ENCODE assay signal across 17 cellular contexts in genomic region chr4:138659041-138659565, GRCh38.
DNase-seq lines count a peak whose midpoint lies in the region; ATAC-seq and TF ChIP-seq lines count a peak whose summit lies in the region.
"Had no signal": no experiment of that assay in that cellular context is flagged by ENCODE, and none has a peak within 500 bp of the region (broad histone marks: within the 10 kb centered on the region; RNA-seq: fewer than 3 reads in every experiment).

No MANE protein-coding gene starts in this region.

- H3K27ac Mint-ChIP-seq in H9: peak overlapping the region; percentile 78 to 95 (median 95)
- H3K27ac Mint-ChIP-seq in activated CD4-positive, alpha-beta memory T cell treated with anti-CD3 and anti-CD28 coated beads, Interleukin-2, amount 10 ng/mL, durations not matched to agents 7 days and 5 days: no peak overlapping the region

- H3K27me3 ChIP-seq in H9 (ENCODE audit: insufficient read depth, low read length): no peaks in the 10 kb centered on the region
- H3K27me3 ChIP-seq in ectodermal cell (ENCODE audit: control insufficient read depth, insufficient read depth, low read length, poor library complexity, severe bottlenecking): no peaks in the 10 kb centered on the region

- no peak overlapping the region for H4K91ac ChIP-seq in H9 (ENCODE audit: insufficient read length, low read depth, low read length)

- POLR2A ChIA-PET in GM10248 (lab: Yijun Ruan, JAX): no interaction called here
- POLR2A ChIA-PET in activated CD4-positive, alpha-beta memory T cell treated with anti-CD3 and anti-CD28 coated beads, Interleukin-2, amount 10 ng/mL, durations not matched to agents 7 days and 5 days (lab: Charles Lee): no interaction called here

- H2AFZ ChIP-seq in H9 (ENCODE audit: low read length): no peak overlapping the region

- no peaks in the 10 kb centered on the region; a peak in 2 of 5 replicates for H3K9me3 Mint-ChIP-seq in H9
- no peaks in the 10 kb centered on the region for H3K9me3 Mint-ChIP-seq in activated CD4-positive, alpha-beta memory T cell treated with anti-CD3 and anti-CD28 coated beads, Interleukin-2, amount 10 ng/mL, durations not matched to agents 7 days and 5 days

- no peak overlapping the region for H2AK5ac ChIP-seq in H9 (ENCODE audit: insufficient read length, low read length)

- WGBS in H9 (ENCODE audit: extremely low coverage, insufficient read length, low lambda C conversion rate): no CpG with 5 or more reads among the region's 11 CpGs
- WGBS in ectodermal cell, 2 experiments: 2% methylated on average over 11 of the region's 11 CpGs

- peak overlapping the region; percentile 80 for H3K4me2 ChIP-seq in H9 (ENCODE audit: insufficient read depth, insufficient read length, low read length)

- H3K56ac ChIP-seq in H9 (ENCODE audit: insufficient read length, low read depth, low read length): no peak overlapping the region

- no peak overlapping the region for H2BK20ac ChIP-seq in H9 (ENCODE audit: low read depth, low read length, poor library complexity, severe bottlenecking)

- no peak overlapping the region for H3K4ac ChIP-seq in H9 (ENCODE audit: low read depth, low read length)

- TF ChIP-seq CTCF in H9 (conservative IDR thresholded peaks at IDR 0.05): no peak
- TF ChIP-seq CTCF in GM10248 (IDR thresholded peaks at IDR 0.05; ENCODE audit: control extremely low read depth, extremely low read depth, low read depth, missing control alignments): no peak

- no peak overlapping the region for H3K9ac ChIP-seq in H9 (ENCODE audit: extremely low read depth, insufficient read length, low read length)

- no peak overlapping the region for H3K14ac ChIP-seq in H9 (ENCODE audit: insufficient read depth, low read length)

- H3K23me2 ChIP-seq in H9 (ENCODE audit: insufficient read length, low read depth, low read length, poor library complexity, severe bottlenecking): peaks cover 8% of the 10 kb centered on the region

- H2BK15ac ChIP-seq in H9 (ENCODE audit: low read depth, low read length): no peak overlapping the region

- no peak overlapping the region for H3K4me3 ChIP-seq in ectodermal cell (ENCODE audit: insufficient read depth, low read depth, low read length)
- H3K4me3 ChIP-seq: GM12878 had no signal

- H4K8ac ChIP-seq in H9 (replicated peaks; ENCODE audit: insufficient read length, low read depth, low read length): no peak overlapping the region

- ATAC-seq in HG03432 (IDR thresholded peaks at IDR 0.05; ENCODE audit: unreplicated experiment): no peak
- ATAC-seq: GM12878 had no signal

- no peaks in the 10 kb centered on the region for H3K9me3 ChIP-seq in H9 (ENCODE audit: control insufficient read depth, low read depth, low read length)
- no peaks in the 10 kb centered on the region for H3K9me3 ChIP-seq in ectodermal cell (ENCODE audit: control insufficient read depth, low read length)
- H3K9me3 ChIP-seq: Caco-2 had no signal

- no peaks in the 10 kb centered on the region for H4K20me1 ChIP-seq in H9 (ENCODE audit: control insufficient read depth, insufficient read depth, insufficient read length)

- peaks cover 8% of the 10 kb centered on the region for H3K27me3 Mint-ChIP-seq in H9 (ENCODE audit: low read depth)
- H3K27me3 Mint-ChIP-seq in activated CD4-positive, alpha-beta memory T cell treated with anti-CD3 and anti-CD28 coated beads, Interleukin-2, amount 10 ng/mL, durations not matched to agents 7 days and 5 days: no peaks in the 10 kb centered on the region

- H3K23ac ChIP-seq in H9 (ENCODE audit: insufficient read length, low read depth, low read length): no peak overlapping the region

- H3K18ac ChIP-seq in H9 (ENCODE audit: insufficient read length, low read depth, low read length): no peak overlapping the region

- H2BK12ac ChIP-seq in H9 (ENCODE audit: insufficient read length, low read depth, low read length): no peak overlapping the region

- H3T11ph ChIP-seq in H9 (ENCODE audit: low read length): no peak overlapping the region

- H3K4me1 ChIP-seq in H9 (ENCODE audit: insufficient read depth, low read length) (peaks cover 14% of the 10 kb centered on the region), ectodermal cell (ENCODE audit: control insufficient read depth, insufficient read depth, low read length) (peaks cover 25% of the 10 kb centered on the region)

- H3K27ac ChIP-seq in H9 (ENCODE audit: insufficient read length, low read depth, low read length) (peak overlapping the region; percentile 83), ectodermal cell (ENCODE audit: insufficient read depth, low read depth, low read length, poor library complexity, severe bottlenecking) (peak overlapping the region; percentile 47)

- H3K4me1 Mint-ChIP-seq in H9: peaks cover 46 to 47% of the 10 kb centered on the region in 2 experiments
- H3K4me1 Mint-ChIP-seq in activated CD4-positive, alpha-beta memory T cell treated with anti-CD3 and anti-CD28 coated beads, Interleukin-2, amount 10 ng/mL, durations not matched to agents 7 days and 5 days: no peaks in the 10 kb centered on the region

- CTCF ChIA-PET in GM10248 (lab: Yijun Ruan, JAX): interaction anchor here (1.2 to 1.7 kb wide), 2 partner anchors 10 to 19 kb away, joined by 5 read pairs; no protein-coding TSS in a partner anchor
- CTCF ChIA-PET in activated CD4-positive, alpha-beta memory T cell treated with anti-CD3 and anti-CD28 coated beads, Interleukin-2, amount 10 ng/mL, durations not matched to agents 7 days and 5 days (lab: Charles Lee): no interaction called here

- no peaks in the 10 kb centered on the region for H3K79me1 ChIP-seq in H9 (ENCODE audit: insufficient read depth, low read depth, low read length, poor library complexity, severe bottlenecking)

- H3K36me3 ChIP-seq in ectodermal cell (ENCODE audit: control insufficient read depth, insufficient read depth, low read length): no peaks in the 10 kb centered on the region

- peak; percentile 54 for DNase-seq in H9
- peak; percentile 34 for DNase-seq in iPS-NIHi11 (ENCODE audit: low spot score)
- DNase-seq in retina: peak; percentile 41
- DNase-seq in GM10248 (ENCODE audit: extremely low spot score): no peak
- no peak for DNase-seq in activated CD4-positive, alpha-beta memory T cell treated with anti-CD3 and anti-CD28 coated beads, Interleukin-2, amount 10 ng/mL, durations not matched to agents 7 days and 5 days
- DNase-seq: AML-193, Caco-2, Karpas-422, MM.1S, NCI-H1105 treated with DMSO at 0.1 percent for 48 hours, NCI-H187 treated with DMSO at 0.1 percent for 48 hours, NCI-H510A, NCI-H82, SHP77 had no signal

- no peak overlapping the region for H4K5ac ChIP-seq in H9 (ENCODE audit: insufficient read length, low read depth, low read length)

- H3K4me3 Mint-ChIP-seq in H9: peak overlapping the region; percentile 36 to 75
- H3K4me3 Mint-ChIP-seq in activated CD4-positive, alpha-beta memory T cell treated with anti-CD3 and anti-CD28 coated beads, Interleukin-2, amount 10 ng/mL, durations not matched to agents 7 days and 5 days: no peak overlapping the region

- H2BK5ac ChIP-seq in H9 (ENCODE audit: insufficient read length, low read length): no peak overlapping the region

- no peaks in the 10 kb centered on the region for H3K79me2 ChIP-seq in H9 (ENCODE audit: insufficient read depth, low read length)

- peaks cover 0 to 4% (median 0%) of the 10 kb centered on the region in 3 experiments; a peak in 2 of 7 replicates for H3K36me3 Mint-ChIP-seq in H9 (ENCODE audit: insufficient read depth in 1 of 3, low read depth in 3 of 3)
- no peaks in the 10 kb centered on the region for H3K36me3 Mint-ChIP-seq in activated CD4-positive, alpha-beta memory T cell treated with anti-CD3 and anti-CD28 coated beads, Interleukin-2, amount 10 ng/mL, durations not matched to agents 7 days and 5 days (ENCODE audit: low read depth)

- no peak overlapping the region for H2BK120ac ChIP-seq in H9 (ENCODE audit: low read depth, low read length, poor library complexity, severe bottlenecking)

Comparison
In these comparisons a context has a peak if more than half of its experiments do, and no peak if none do; other contexts are left out.
1. DNase-seq: peak in H9 (single experiment), iPS-NIHi11 (single experiment) and retina (single experiment); none in GM10248 (single experiment) and activated CD4-positive, alpha-beta memory T cell treated with anti-CD3 and anti-CD28 coated beads, Interleukin-2, amount 10 ng/mL, durations not matched to agents 7 days and 5 days (single experiment).